ENCODE assay signal across 9 cellular contexts in the genomic region with DNA sequence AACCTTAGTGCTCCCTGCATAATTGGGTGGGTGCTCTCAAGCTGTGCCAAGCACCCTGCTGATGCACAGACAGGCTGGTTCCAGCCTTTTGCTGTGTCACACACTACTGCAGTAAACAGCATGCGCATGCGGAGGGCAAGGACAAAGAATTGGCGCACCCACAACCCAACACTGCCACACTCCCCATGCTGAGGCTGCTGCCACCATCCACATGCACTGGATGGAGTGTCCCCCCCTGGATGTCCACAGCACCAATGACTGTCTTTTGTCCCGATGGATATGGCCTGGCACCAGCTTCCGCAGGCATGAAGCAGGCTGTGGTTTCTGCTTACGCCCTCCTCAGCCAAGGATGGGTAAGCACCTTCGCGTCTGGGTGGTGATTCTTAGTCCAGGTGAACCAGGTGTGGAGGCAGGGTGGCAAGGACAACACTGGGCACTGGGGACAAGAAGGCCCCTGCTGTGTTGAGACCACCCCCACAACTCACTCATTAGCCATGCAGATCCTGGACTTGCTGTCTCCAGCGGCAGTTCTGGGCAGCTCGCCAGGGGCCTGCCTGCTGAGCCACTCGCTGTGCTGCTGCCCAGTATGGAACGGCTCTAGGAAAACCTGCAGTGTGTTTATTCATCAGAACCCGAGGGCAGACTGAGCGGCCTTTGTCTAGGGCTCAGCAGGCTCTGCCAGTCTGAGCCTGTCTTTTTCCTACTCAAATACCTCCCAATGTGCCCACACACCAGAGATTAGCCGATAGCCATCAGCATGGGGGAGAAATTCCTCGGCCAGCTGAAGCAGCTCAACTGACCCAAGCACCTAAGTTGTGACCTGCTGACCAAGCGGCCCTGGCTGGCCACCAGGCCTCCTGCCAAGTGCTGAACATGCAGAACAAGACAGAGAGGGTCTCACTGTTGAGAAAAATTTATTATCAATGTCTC. TPM values are rescaled to one million over a fixed set of nuclear protein-coding genes. Genes with fewer than 3 reads are reported as not detected.
DNase-seq lines count a peak whose midpoint lies in the region; TF ChIP-seq lines count a peak whose summit lies in the region.
"Had no signal": no experiment of that assay in that cellular context is flagged by ENCODE, and none has a peak within 500 bp of the region (broad histone marks: within the 10 kb centered on the region; RNA-seq: fewer than 3 reads in every experiment).

No MANE protein-coding gene starts in this region.

- H3K27ac Mint-ChIP-seq in MCF 10A (ENCODE audit: low read depth, unreplicated experiment), result peak overlapping the region; percentile 52
- peak overlapping the region; percentile 29 for H3K27ac Mint-ChIP-seq in type B pancreatic cell

- H3K9me3 Mint-ChIP-seq in MCF 10A (ENCODE audit: unreplicated experiment), result no peaks in the 10 kb centered on the region
- no peaks in the 10 kb centered on the region for H3K9me3 Mint-ChIP-seq in type B pancreatic cell
- H3K9me3 Mint-ChIP-seq: activated naive CD8-positive, alpha-beta T cell treated with anti-CD3 and anti-CD28 coated beads, Interleukin-2, amount 10 ng/mL, durations not matched to agents 7 days and 5 days had no signal

- TF ChIP-seq CTCF in MCF 10A (IDR thresholded peaks at IDR 0.05; ENCODE audit: unreplicated experiment) (no peak), type B pancreatic cell (conservative IDR thresholded peaks at IDR 0.05) (no peak)

- H3K27me3 Mint-ChIP-seq in MCF 10A (ENCODE audit: insufficient read depth, unreplicated experiment) (no peaks in the 10 kb centered on the region), type B pancreatic cell (no peaks in the 10 kb centered on the region)
- H3K27me3 Mint-ChIP-seq: activated naive CD8-positive, alpha-beta T cell treated with anti-CD3 and anti-CD28 coated beads, Interleukin-2, amount 10 ng/mL, durations not matched to agents 7 days and 5 days had no signal

- CTCF ChIA-PET in MCF 10A (lab: Yijun Ruan, JAX), result interaction anchor here (0.5 to 3.3 kb wide), 11 partner anchors 10 to 123 kb away, joined by 3 to 22 read pairs (median 4); no protein-coding TSS in a partner anchor

- BruUV-seq in MCF 10A (replicated peaks; lab: Mats Ljungman, UMichigan), result no TSS peak

- H3K36me3 Mint-ChIP-seq in MCF 10A (ENCODE audit: insufficient read depth, unreplicated experiment) (peaks cover 35% of the 10 kb centered on the region), type B pancreatic cell (peaks cover 6% of the 10 kb centered on the region)

- DNase-seq in NCI-H2171 treated with DMSO at 0.1 percent for 48 hours (lab: John Stamatoyannopoulos, UW), result peak; percentile 16
- DNase-seq in NCI-H2171 (lab: John Stamatoyannopoulos, UW), result no peak
- DNase-seq in MCF 10A (ENCODE audit: unreplicated experiment), result peak; percentile 90
- peak; percentile 81 for DNase-seq in kidney tubule cell (ENCODE audit: low spot score)
- no peak for DNase-seq in type B pancreatic cell (ENCODE audit: extremely low spot score, unreplicated experiment)
- no peak for DNase-seq in SW480 (ENCODE audit: low spot score)
- no peak for DNase-seq in activated naive CD4-positive, alpha-beta T cell treated with Interleukin-2 at 50 U/mL for 16 hours
- no peak for DNase-seq in effector CD8-positive, alpha-beta T cell (lab: John Stamatoyannopoulos, UW)
- DNase-seq: activated naive CD8-positive, alpha-beta T cell treated with anti-CD3 and anti-CD28 coated beads, Interleukin-2, amount 10 ng/mL, durations not matched to agents 7 days and 5 days had no signal

- peaks cover 42% of the 10 kb centered on the region for H3K4me1 Mint-ChIP-seq in MCF 10A (ENCODE audit: insufficient read depth, unreplicated experiment)
- H3K4me1 Mint-ChIP-seq in type B pancreatic cell (ENCODE audit: unreplicated experiment), result peaks cover 11% of the 10 kb centered on the region

- H3K4me3 Mint-ChIP-seq in MCF 10A (ENCODE audit: unreplicated experiment) (no peak overlapping the region), type B pancreatic cell (no peak overlapping the region)
- H3K4me3 Mint-ChIP-seq: activated naive CD8-positive, alpha-beta T cell treated with anti-CD3 and anti-CD28 coated beads, Interleukin-2, amount 10 ng/mL, durations not matched to agents 7 days and 5 days had no signal

- POLR2A ChIA-PET in MCF 10A (lab: Yijun Ruan, JAX), result interaction anchor here (0.6 to 8.7 kb wide), 15 partner anchors 8 to 89 kb away, joined by 3 to 161 read pairs (median 4); a partner anchor contains a TSS

- intact Hi-C loops in MCF 10A (cut with micrococcal nuclease), result no loop called here

RNA-seq across cellular contexts. Expression of a gene that starts 8.2 kb away (rescaled TPM):
- 103 TPM in 2 replicates for total RNA-seq in MCF 10A (2022)
- total RNA-seq in type B pancreatic cell (ENCODE audit: low replicate concordance), result 137 and 172 TPM in 2 replicates

RNA-seq across cellular contexts. Expression of a gene that starts 56.9 kb away (rescaled TPM):
- 144 and 150 TPM in 2 replicates for total RNA-seq in MCF 10A (2022)
- total RNA-seq in type B pancreatic cell (ENCODE audit: low replicate concordance), result 38.9 and 47.8 TPM in 2 replicates

Comparison
In these comparisons a context has a peak if more than half of its experiments do, and no peak if none do; other contexts are left out.
1. DNase-seq: peak in NCI-H2171 treated with DMSO at 0.1 percent for 48 hours (single experiment), MCF 10A (single experiment) and kidney tubule cell (single experiment); none in NCI-H2171 (single experiment), type B pancreatic cell (single experiment), SW480 (single experiment), activated naive CD4-positive, alpha-beta T cell treated with Interleukin-2 at 50 U/mL for 16 hours (single experiment) and effector CD8-positive, alpha-beta T cell (single experiment).